In genomic region chr11:35193767-35194166, GRCh38 we compare ENCODE assay signal across 1 cellular context.
TF ChIP-seq lines count a peak whose summit lies in the region.

No MANE protein-coding gene starts in this region.

TF ChIP-seq in IMR-90, 13 proteins besides CTCF, POLR2A, EP300 and RAD21 (continued from another document):
- TF ChIP-seq CHD1 (IDR thresholded peaks at IDR 0.05; ENCODE audit: low read depth, low read length) (no peak), CEBPB (IDR thresholded peaks at IDR 0.05; ENCODE audit: low read depth, low read length) (no peak), SMC3 (IDR thresholded peaks at IDR 0.05; ENCODE audit: low read depth, low read length) (no peak), RFX5 (IDR thresholded peaks at IDR 0.05; ENCODE audit: low read depth, low read length) (no peak), RCOR1 (IDR thresholded peaks at IDR 0.05; ENCODE audit: insufficient replicate concordance, low read length) (no peak)
TF ChIP-seq in IMR-90: peak in this region for 0.
